Comparison of ENCODE assay signal across 14 cellular contexts in the genomic region with DNA sequence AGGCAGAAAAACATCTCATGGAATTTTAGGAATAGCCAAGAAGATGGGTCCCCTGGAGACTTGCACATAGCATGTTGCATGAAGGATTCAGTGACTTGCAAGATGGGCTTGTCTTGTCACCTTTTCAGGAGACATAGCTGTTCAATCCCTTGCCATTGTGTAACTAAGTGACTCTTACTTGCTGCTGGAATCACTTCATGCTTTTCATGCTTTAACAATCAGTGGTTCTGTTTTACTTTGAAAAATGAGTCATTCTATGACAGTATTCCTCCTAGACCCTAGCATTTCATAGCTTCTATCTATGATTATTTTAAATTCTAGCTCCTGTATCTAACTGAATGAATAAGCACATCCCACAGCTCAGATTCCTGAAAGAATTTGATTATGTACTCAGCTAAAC. TPM values are rescaled to one million over a fixed set of nuclear protein-coding genes. Genes with fewer than 3 reads are reported as not detected.
DNase-seq lines count a peak whose midpoint lies in the region; ATAC-seq, FAIRE-seq and TF ChIP-seq lines count a peak whose summit lies in the region.
"Had no signal": no experiment of that assay in that cellular context is flagged by ENCODE, and none has a peak within 500 bp of the region (broad histone marks: within the 10 kb centered on the region; RNA-seq: fewer than 3 reads in every experiment).

No MANE protein-coding gene starts in this region.

- no peak for TF ChIP-seq RAD21 in HepG2 (CRISPR knock-in tag; IDR thresholded peaks at IDR 0.05)

- peaks cover 49% of the 10 kb centered on the region for H3K4me1 ChIP-seq in HepG2 (ENCODE audit: insufficient read depth, low read length)
- no peaks in the 10 kb centered on the region for H3K4me1 ChIP-seq in upper lobe of right lung

- DNase-seq in CD1c-positive myeloid dendritic cell (ENCODE audit: extremely low spot score): peak; percentile 64
- DNase-seq in astrocyte of the spinal cord (ENCODE audit: low read depth, low spot score): peak; percentile 75
- peak; percentile 44 for DNase-seq in HepG2 (ENCODE audit: low spot score)
- no peak for DNase-seq in DMS114 treated with DMSO at 0.1 percent for 48 hours (lab: John Stamatoyannopoulos, UW; ENCODE audit: unreplicated experiment)
- no peak for DNase-seq in DMS 273 (lab: John Stamatoyannopoulos, UW; ENCODE audit: unreplicated experiment)
- no peak for DNase-seq in NCI-H2196 (lab: John Stamatoyannopoulos, UW; ENCODE audit: unreplicated experiment)
- DNase-seq in upper lobe of right lung: no peak
- DNase-seq: CD8-positive, alpha-beta memory T cell; NCI-H2029; spleen; T-helper 17 cell had no signal

- ATAC-seq in HG02610 (IDR thresholded peaks at IDR 0.05; ENCODE audit: unreplicated experiment): peak; percentile 30
- ATAC-seq in HepG2: no peak
- ATAC-seq in upper lobe of right lung: no peak
- ATAC-seq: T-helper 17 cell had no signal

- H4K20me1 ChIP-seq in HepG2 (ENCODE audit: insufficient read depth, low read length): no peaks in the 10 kb centered on the region

- BruUV-seq in HepG2 (replicated peaks; lab: Mats Ljungman, UMichigan): no TSS peak

- H3K36me3 ChIP-seq in HepG2 (replicated peaks in 1 of 2; ENCODE audit: control insufficient read depth in 1 of 2, insufficient read depth in 2 of 2, low read length in 2 of 2) (peaks cover 2 to 4% of the 10 kb centered on the region in 2 experiments; a peak in 2 of 5 replicates), upper lobe of right lung (no peaks in the 10 kb centered on the region)

- in situ Hi-C loops in astrocyte of the spinal cord (cut with HindIII; ENCODE audit: low sequenced_read_pairs) (no loop called here), HepG2 (cut with HindIII; ENCODE audit: extremely low pct_ligation_motif_present, low pct_unique_long_range_greater_than_20kb) (no loop called here)

- TF ChIP-seq POLR2A in HepG2 (IDR thresholded peaks at IDR 0.05; ENCODE audit: insufficient read depth in 1 of 2, low read depth in 2 of 2, low read length in 2 of 2): no peak

- peak overlapping the region; percentile 80 for H3K4me2 ChIP-seq in HepG2 (ENCODE audit: low read depth, low read length)

- peaks cover 35% of the 10 kb centered on the region for H3K79me2 ChIP-seq in HepG2 (ENCODE audit: insufficient read depth, low read length)

- CTCF ChIA-PET in HepG2 (lab: Yijun Ruan, JAX; ENCODE audit: low intra/inter-chr PET ratio, low total read pairs): no interaction called here

- no peak for FAIRE-seq in HepG2 (lab: Jason Lieb, UNC)
- FAIRE-seq: HTR-8/SVneo had no signal

- H3K27me3 ChIP-seq in HepG2 (ENCODE audit: control insufficient read depth in 1 of 2, insufficient read depth in 2 of 2, low read length in 2 of 2) (no peaks in the 10 kb centered on the region), upper lobe of right lung (no peaks in the 10 kb centered on the region)
- H3K27me3 ChIP-seq: spleen had no signal

- H3K27ac ChIP-seq in HepG2 (ENCODE audit: extremely low read length, insufficient read depth, low read length) (peak overlapping the region; percentile 15), upper lobe of right lung (no peak overlapping the region)
- H3K27ac ChIP-seq: spleen had no signal

- intact Hi-C loops in HepG2 (cut with micrococcal nuclease; ENCODE audit: unreplicated experiment): no loop called here
- intact Hi-C loops in upper lobe of right lung (cut with DNase I): no loop called here

- TF ChIP-seq CTCF in astrocyte of the spinal cord (IDR thresholded peaks at IDR 0.05; ENCODE audit: low read depth, low read length) (no peak), HepG2 (CRISPR knock-in tag; IDR thresholded peaks at IDR 0.05) (no peak), upper lobe of right lung (IDR thresholded peaks at IDR 0.05) (no peak)

- TF ChIP-seq EP300 in HepG2 (IDR thresholded peaks at IDR 0.05; ENCODE audit: low read depth in 2 of 2, low read length in 2 of 2) (no peak), HepG2 (CRISPR knock-in tag; IDR thresholded peaks at IDR 0.05; ENCODE audit: borderline replicate concordance) (no peak)

- POLR2A ChIA-PET in HepG2 (lab: Yijun Ruan, JAX): interaction anchor here (1.0 to 3.9 kb wide), 6 partner anchors 10 to 71 kb away, joined by 3 to 17 read pairs (median 6); no protein-coding TSS in a partner anchor

- no peak overlapping the region for H2AFZ ChIP-seq in HepG2 (ENCODE audit: low read length)

- H3K9me3 ChIP-seq in HepG2 (ENCODE audit: low read length) (no peaks in the 10 kb centered on the region), upper lobe of right lung (no peaks in the 10 kb centered on the region)
- H3K9me3 ChIP-seq: spleen had no signal

- H3K4me3 ChIP-seq in astrocyte of the spinal cord (ENCODE audit: low read depth, low read length) (no peak overlapping the region), HepG2 (replicated peaks in 1 of 3; ENCODE audit: insufficient read depth in 1 of 3, low read depth in 2 of 3, low read length in 3 of 3) (peak overlapping the region in 1 of 3 experiments; percentile 77; a peak in 2 of 6 replicates), upper lobe of right lung (no peak overlapping the region)

- H3K9ac ChIP-seq in HepG2 (ENCODE audit: insufficient read depth, low read depth, low read length): no peak overlapping the region

TF ChIP-seq in HepG2, 621 proteins besides CTCF, POLR2A, EP300 and RAD21:
- TF ChIP-seq RBFOX2 (IDR thresholded peaks at IDR 0.05; ENCODE audit: low read depth, low read length) (peak; percentile 38; the same call in 1 of the 2 replicates), ZNF703 (CRISPR knock-in tag; IDR thresholded peaks at IDR 0.05; ENCODE audit: borderline replicate concordance) (no peak), ZNF124 (CRISPR knock-in tag; IDR thresholded peaks at IDR 0.05) (no peak), SNAI1 (CRISPR knock-in tag; IDR thresholded peaks at IDR 0.05; ENCODE audit: borderline replicate concordance) (no peak), AHR (CRISPR knock-in tag; IDR thresholded peaks at IDR 0.05) (no peak), ARNTL (CRISPR knock-in tag; IDR thresholded peaks at IDR 0.05) (no peak), ERF (CRISPR knock-in tag; IDR thresholded peaks at IDR 0.05) (no peak), ZBTB7A (CRISPR knock-in tag; IDR thresholded peaks at IDR 0.05) (no peak), PCBP2 (optimal IDR thresholded peaks at IDR 0.05; ENCODE audit: low read depth, low read length, poor library complexity, severe bottlenecking) (no peak), GATAD2A (CRISPR knock-in tag; IDR thresholded peaks at IDR 0.05) (peak; percentile 15; the same call in 1 of the 2 replicates), CEBPG (CRISPR knock-in tag; IDR thresholded peaks at IDR 0.05) (0 out of 2 replicates have a peak, but pooled peaks have one; percentile 19), ZKSCAN5 (CRISPR knock-in tag; IDR thresholded peaks at IDR 0.05) (no peak), ZNF879 (CRISPR knock-in tag; IDR thresholded peaks at IDR 0.05) (no peak), FOSL2 (CRISPR knock-in tag; IDR thresholded peaks at IDR 0.05) (peak; percentile 38; the same call in 1 of the 2 replicates), SOX5 (CRISPR knock-in tag; IDR thresholded peaks at IDR 0.05; ENCODE audit: borderline replicate concordance) (no peak), TRAFD1 (CRISPR knock-in tag; IDR thresholded peaks at IDR 0.05; ENCODE audit: borderline replicate concordance) (no peak), STAT5B (CRISPR knock-in tag; IDR thresholded peaks at IDR 0.05) (no peak)

RNA-seq across cellular contexts. Expression of gene KYNU, which starts 2.8 kb away (rescaled TPM):
- total RNA-seq in HepG2 (2016; rRNA removed; fragmentation: Illumina TruSeq; extraction: Trizol) (68.6 and 98.2 TPM in 2 replicates), upper lobe of right lung (34.5 TPM)
- total RNA-seq in HepG2 (2016; cell fraction: cytosol; rRNA removed; fragmentation: Illumina TruSeq; extraction: Trizol; ENCODE audit: low read depth): 11.5 and 14.9 TPM in 2 replicates
- 70.0 and 103 TPM in 2 replicates for total RNA-seq in HepG2 (2016; cell fraction: insoluble cytoplasmic fraction; rRNA removed; fragmentation: Illumina TruSeq; extraction: Trizol)
- total RNA-seq in HepG2 (2016; cell fraction: membrane; rRNA removed; fragmentation: Illumina TruSeq; extraction: Trizol): 26.4 and 34.0 TPM in 2 replicates
- total RNA-seq in HepG2 (2016; cell fraction: nucleus; rRNA removed; fragmentation: Illumina TruSeq; extraction: Trizol): 60.4 and 62.1 TPM in 2 replicates
- polyA plus RNA-seq in HepG2 (2011; rRNA removed): 13.7 and 21.9 TPM in 2 replicates
- 11.5 and 15.4 TPM in 2 replicates for polyA plus RNA-seq in HepG2 (2011; cell fraction: cytosol; rRNA removed)
- polyA plus RNA-seq in HepG2 (2011; cell fraction: nucleus; rRNA removed): 4.5 and 5.2 TPM in 2 replicates
- 31.0 and 46.5 TPM in 2 replicates for polyA plus RNA-seq in HepG2 (2012)
- 10.7 and 10.8 TPM in 2 replicates for polyA plus RNA-seq in HepG2 (2016; cell fraction: cytosol; fragmentation: Illumina TruSeq; extraction: Trizol; ENCODE audit: low read depth)
- 71.6 and 79.6 TPM in 2 replicates for polyA plus RNA-seq in HepG2 (2016; cell fraction: insoluble cytoplasmic fraction; fragmentation: Illumina TruSeq; extraction: Trizol; ENCODE audit: low read depth)
- 15.4 and 19.8 TPM in 2 replicates for polyA plus RNA-seq in HepG2 (2016; cell fraction: membrane; fragmentation: Illumina TruSeq; extraction: Trizol; ENCODE audit: low read depth)
- polyA plus RNA-seq in HepG2 (2016; cell fraction: nucleus; fragmentation: Illumina TruSeq; extraction: Trizol; ENCODE audit: insufficient read depth, low read depth): 27.3 and 28.7 TPM in 2 replicates
- 7.0 and 141 TPM in 2 replicates for polyA minus RNA-seq in HepG2 (2011; rRNA and poly(A)+ RNA removed; ENCODE audit: low replicate concordance)
- 13.4 and 17.7 TPM in 2 replicates for polyA minus RNA-seq in HepG2 (2011; cell fraction: cytosol; rRNA and poly(A)+ RNA removed)
- 98.0 and 107 TPM in 2 replicates for polyA minus RNA-seq in HepG2 (2011; cell fraction: nucleus; rRNA and poly(A)+ RNA removed)
- total RNA-seq: activated CD8-positive, alpha-beta memory T cell treated with anti-CD3 and anti-CD28 coated beads for 36 hours had no signal
- polyA plus RNA-seq: CD8-positive, alpha-beta memory T cell had no signal

Comparison
In these comparisons a context has a peak if more than half of its experiments do, and no peak if none do; other contexts are left out.
1. DNase-seq: peak in CD1c-positive myeloid dendritic cell (single experiment), astrocyte of the spinal cord (single experiment) and HepG2 (single experiment); none in DMS114 treated with DMSO at 0.1 percent for 48 hours (single experiment), DMS 273 (single experiment), NCI-H2196 (single experiment) and upper lobe of right lung (single experiment).